8 cellular contexts compared by ENCODE assay signal in the genomic region with DNA sequence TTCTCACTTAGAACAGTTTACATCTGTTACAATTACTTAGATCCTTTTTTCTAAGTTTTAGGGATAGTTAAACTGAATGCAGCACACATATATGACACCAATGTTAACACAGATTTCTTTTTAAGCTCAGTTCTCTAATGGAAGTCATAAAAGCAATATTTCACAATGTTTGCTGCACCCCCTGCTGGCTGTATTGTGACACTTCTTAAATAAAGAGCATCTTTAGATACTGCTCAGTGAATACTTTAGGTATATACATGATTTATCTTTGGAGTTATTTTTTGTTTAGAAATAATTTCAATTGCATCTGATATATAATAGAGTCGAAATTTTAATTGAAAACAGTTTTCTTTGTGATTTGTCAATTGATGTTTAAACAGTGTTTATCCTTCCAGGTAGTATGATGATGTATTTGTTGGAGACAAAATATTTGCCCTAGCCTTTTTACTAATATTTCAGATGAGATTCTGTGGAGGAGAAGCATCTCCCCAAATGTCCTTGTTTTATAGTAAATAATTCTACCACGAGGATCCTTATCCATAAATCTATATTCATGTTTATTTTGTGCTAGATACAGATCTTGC.
DNase-seq lines count a peak whose midpoint lies in the region; ATAC-seq and TF ChIP-seq lines count a peak whose summit lies in the region.

No MANE protein-coding gene starts in this region.

- no peak for TF ChIP-seq POLR2A in body of pancreas (IDR thresholded peaks at IDR 0.05)

- H3K27ac Mint-ChIP-seq in stimulated activated memory B cell treated with anti-CD40 and anti-IgM and Interleukin-4, amounts not matched to agents 10 μg/mL and 1 μg/mL and 100 μg/mL, for 72 hours, result no peak overlapping the region

- no peak overlapping the region for H3K9ac ChIP-seq in MM.1S (ENCODE audit: low read length)
- H3K9ac ChIP-seq in SK-N-MC (ENCODE audit: insufficient read length), result no peak overlapping the region

- H3K36me3 Mint-ChIP-seq in stimulated activated memory B cell treated with anti-CD40 and anti-IgM and Interleukin-4, amounts not matched to agents 10 μg/mL and 1 μg/mL and 100 μg/mL, for 72 hours, result peaks cover 11% of the 10 kb centered on the region

- peak; percentile 26 for DNase-seq in DMS114 treated with DMSO at 0.1 percent for 48 hours (lab: John Stamatoyannopoulos, UW; ENCODE audit: unreplicated experiment)
- DNase-seq in MM.1S, result peak; percentile 74
- DNase-seq in SK-N-MC (ENCODE audit: low read depth, low spot score), result peak; percentile 53
- DNase-seq in body of pancreas, result peak; percentile 48 to 67 (median 66)
- no peak for DNase-seq in left lobe of liver (ENCODE audit: low spot score)

- H3K27me3 Mint-ChIP-seq in stimulated activated memory B cell treated with anti-CD40 and anti-IgM and Interleukin-4, amounts not matched to agents 10 μg/mL and 1 μg/mL and 100 μg/mL, for 72 hours, result no peaks in the 10 kb centered on the region

- no peaks in the 10 kb centered on the region for H3K9me2 ChIP-seq in MM.1S (replicated peaks; ENCODE audit: insufficient read depth, low read length)

- ATAC-seq in GM19455 (IDR thresholded peaks at IDR 0.05; ENCODE audit: unreplicated experiment) (peak; percentile 71), body of pancreas (peak; percentile 49), left lobe of liver (peak; percentile 71), GM19324 (IDR thresholded peaks at IDR 0.05; ENCODE audit: low FRiP score, unreplicated experiment) (no peak)
- peak; percentile 50 for ATAC-seq in stimulated activated memory B cell treated with anti-CD40 and anti-IgM and Interleukin-4, amounts not matched to agents 10 μg/mL and 1 μg/mL and 100 μg/mL, for 72 hours

- H3F3A ChIP-seq in MM.1S (ENCODE audit: insufficient read depth, low read length), result peaks cover 8% of the 10 kb centered on the region

- no peaks in the 10 kb centered on the region for H3K79me2 ChIP-seq in MM.1S (ENCODE audit: low read length)

- WGBS in body of pancreas, 2 donors, result 3 to 8% methylated on average over 2 of the region's 2 CpGs

- H3K9me3 ChIP-seq in MM.1S (replicated peaks; ENCODE audit: insufficient read depth, low read length) (no peaks in the 10 kb centered on the region), SK-N-MC (ENCODE audit: low read depth, low read length) (no peaks in the 10 kb centered on the region), body of pancreas (no peaks in the 10 kb centered on the region)

- H3K4me2 ChIP-seq in MM.1S (ENCODE audit: low read depth, low read length), result no peak overlapping the region

- no peaks in the 10 kb centered on the region for H4K20me1 ChIP-seq in MM.1S (ENCODE audit: insufficient read depth, low read length)

- H3K4me3 ChIP-seq in MM.1S (ENCODE audit: low read length) (no peak overlapping the region), SK-N-MC (no peak overlapping the region), body of pancreas (no peak overlapping the region)

- no peaks in the 10 kb centered on the region for H3K9me3 Mint-ChIP-seq in stimulated activated memory B cell treated with anti-CD40 and anti-IgM and Interleukin-4, amounts not matched to agents 10 μg/mL and 1 μg/mL and 100 μg/mL, for 72 hours

- H3K4me1 ChIP-seq in MM.1S (ENCODE audit: low read length), result peaks cover 11% of the 10 kb centered on the region
- peaks cover 11% of the 10 kb centered on the region for H3K4me1 ChIP-seq in body of pancreas

- no peak overlapping the region for H3K4me3 Mint-ChIP-seq in stimulated activated memory B cell treated with anti-CD40 and anti-IgM and Interleukin-4, amounts not matched to agents 10 μg/mL and 1 μg/mL and 100 μg/mL, for 72 hours

- no peaks in the 10 kb centered on the region for H3K36me3 ChIP-seq in MM.1S (replicated peaks; ENCODE audit: insufficient read depth, low read length)
- H3K36me3 ChIP-seq in SK-N-MC (ENCODE audit: insufficient read depth, low read length), result peaks cover 7% of the 10 kb centered on the region; the same call in 1 of the 2 replicates
- no peaks in the 10 kb centered on the region for H3K36me3 ChIP-seq in body of pancreas (replicated peaks in 1 of 2; ENCODE audit: insufficient read depth in 1 of 2, low read depth in 2 of 2)

- H2AFZ ChIP-seq in MM.1S (ENCODE audit: low read length), result no peak overlapping the region

- TF ChIP-seq CTCF in MM.1S (IDR thresholded peaks at IDR 0.05; ENCODE audit: low read length) (peak; percentile 91), body of pancreas (IDR thresholded peaks at IDR 0.05) (peak; percentile 36 to 80 (median 70))

- no peaks in the 10 kb centered on the region for H3K4me1 Mint-ChIP-seq in stimulated activated memory B cell treated with anti-CD40 and anti-IgM and Interleukin-4, amounts not matched to agents 10 μg/mL and 1 μg/mL and 100 μg/mL, for 72 hours

- H3K27me3 ChIP-seq in MM.1S (replicated peaks; ENCODE audit: insufficient read depth, low read length), result no peaks in the 10 kb centered on the region
- H3K27me3 ChIP-seq in body of pancreas, result no peaks in the 10 kb centered on the region

- H3K27ac ChIP-seq in MM.1S (ENCODE audit: low read length), result no peak overlapping the region
- H3K27ac ChIP-seq in SK-N-MC, result no peak overlapping the region
- H3K27ac ChIP-seq in body of pancreas, result no peak overlapping the region

- intact Hi-C loops in body of pancreas (cut with DNase I), result loop anchor here (5.0 kb wide), 2 partner anchors 140 to 195 kb away; no protein-coding TSS in a partner anchor
